In genomic region chr3:95184038-95184437, GRCh38 we compare ENCODE assay signal across 22 cellular contexts.
"Had no signal": no experiment of that assay in that cellular context is flagged by ENCODE, and none has a peak within 500 bp of the region (broad histone marks: within the 10 kb centered on the region; RNA-seq: fewer than 3 reads in every experiment).

No MANE protein-coding gene starts in this region.

- H3K4me2 ChIP-seq: smooth muscle cell had no signal

- H3K79me2 ChIP-seq: parathyroid adenoma had no signal

- H3K27me3 ChIP-seq: gastrocnemius medialis, neutrophil, stomach, thyroid gland had no signal

- DNase-seq: cortex of kidney; effector CD4-positive, alpha-beta T cell; foreskin fibroblast; gastrocnemius medialis; head of caudate nucleus; kidney glomerular epithelial cell; left ventricle myocardium superior; lower lobe of right lung; natural killer cell; stimulated activated CD4-positive, alpha-beta T cell treated with anti-CD3 and anti-CD28 coated beads, Interleukin-2, amount 100 ng/mL, for 24 hours; stimulated activated CD4-positive, alpha-beta T cell treated with anti-CD3 and anti-CD28 coated beads, Interleukin-4, amount 100 ng/mL, for 24 hours; stimulated activated naive CD4-positive, alpha-beta T cell treated with Interleukin-2 at 50 U/mL for 16 hours; stomach; thyroid gland; trophoblast cell had no signal

- H3K9me3 ChIP-seq: gastrocnemius medialis, lower lobe of right lung, neutrophil, thyroid gland had no signal

- H3K36me3 ChIP-seq: gastrocnemius medialis, lower lobe of right lung, neutrophil, stomach, thyroid gland had no signal

- H3K4me1 ChIP-seq: gastrocnemius medialis, lower lobe of right lung, parathyroid adenoma, stomach, thyroid gland had no signal

- H3K27ac ChIP-seq: epithelial cell of prostate, gastrocnemius medialis, lower lobe of right lung, neutrophil, parathyroid adenoma, stomach, thyroid gland had no signal

- H3K4me3 ChIP-seq: gastrocnemius medialis, lower lobe of right lung, smooth muscle cell, stomach, thyroid gland had no signal

- ATAC-seq: esophagus mucosa; gastrocnemius medialis; left ventricle myocardium superior; lower lobe of right lung; natural killer cell; sciatic nerve; stimulated activated effector memory CD8-positive, alpha-beta T cell treated with anti-CD3 and anti-CD28 coated beads, Interleukin-12 subunit alpha, Interleukin-12 subunit beta, amount 100 ng/mL, for 72 hours had no signal

- H3K9ac ChIP-seq: parathyroid adenoma had no signal
